Comparison of ENCODE assay signal across 1 cellular context in genomic region chr9:135745189-135745588, GRCh38.
TF ChIP-seq lines count a peak whose summit lies in the region.

No MANE protein-coding gene starts in this region.

TF ChIP-seq in HEK293, 187 proteins besides CTCF, POLR2A, EP300 and RAD21 (continued from another document):
- TF ChIP-seq HIC1 (tag by site-specific recombination; IDR thresholded peaks at IDR 0.05) (no peak), SP7 (tag by site-specific recombination; IDR thresholded peaks at IDR 0.05) (no peak), BCL6B (tag by site-specific recombination; IDR thresholded peaks at IDR 0.05) (no peak), MYNN (tag by site-specific recombination; IDR thresholded peaks at IDR 0.05; ENCODE audit: borderline replicate concordance) (no peak), AEBP2 (tag by site-specific recombination; IDR thresholded peaks at IDR 0.05; ENCODE audit: borderline replicate concordance) (no peak), KLF1 (tag by site-specific recombination; IDR thresholded peaks at IDR 0.05) (peak; percentile 92), ZNF473 (tag by site-specific recombination; IDR thresholded peaks at IDR 0.05) (no peak), ZNF341 (tag by site-specific recombination; IDR thresholded peaks at IDR 0.05; ENCODE audit: low read depth) (no peak), KLF16 (tag by site-specific recombination; IDR thresholded peaks at IDR 0.05) (no peak)
TF ChIP-seq in HEK293: peak in this region for 4.
